Comparison of ENCODE assay signal across 8 cellular contexts in the genomic region with DNA sequence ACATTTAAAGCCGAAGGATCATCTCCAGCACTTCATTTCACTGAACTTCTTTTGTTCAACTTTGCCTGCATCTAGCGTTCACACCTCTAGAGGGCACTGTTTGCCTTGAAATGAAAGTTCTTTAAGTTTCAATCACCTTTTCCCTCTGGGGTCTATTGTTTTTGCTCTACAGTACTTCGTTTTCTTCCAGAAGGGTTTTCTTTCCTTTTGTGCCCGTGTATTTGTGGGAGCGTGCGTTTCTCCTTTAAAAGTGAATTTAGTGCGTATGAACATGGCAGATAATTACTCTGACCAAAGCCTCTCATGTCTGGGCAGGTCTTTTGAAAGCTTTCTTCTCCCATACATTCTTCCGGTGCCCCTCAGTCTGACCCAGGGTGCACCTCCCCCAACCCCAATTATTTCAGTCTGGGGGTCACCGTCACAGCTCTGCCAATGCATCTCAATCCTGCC.
DNase-seq lines count a peak whose midpoint lies in the region; ATAC-seq lines count a peak whose summit lies in the region.

No MANE protein-coding gene starts in this region.

- peaks cover 8% of the 10 kb centered on the region for H3K4me1 ChIP-seq in iPS-15b (ENCODE audit: control insufficient read depth, insufficient read depth, low read length)

- no peaks in the 10 kb centered on the region for H3K36me3 ChIP-seq in iPS-15b (ENCODE audit: control insufficient read depth, insufficient read depth, low read length)

- peaks cover 8% of the 10 kb centered on the region for H3K27me3 ChIP-seq in iPS-15b (ENCODE audit: control insufficient read depth, insufficient read depth, low read length)

- H3K9ac ChIP-seq in iPS-15b (ENCODE audit: low read depth, low read length), result peak overlapping the region; percentile 47

- no peak overlapping the region for H3K27ac Mint-ChIP-seq in activated naive CD8-positive, alpha-beta T cell treated with anti-CD3 and anti-CD28 coated beads for 36 hours

- ATAC-seq in HG03354 (IDR thresholded peaks at IDR 0.05; ENCODE audit: poor library complexity, severe bottlenecking, unreplicated experiment), result peak; percentile 39
- ATAC-seq in HG02759 (IDR thresholded peaks at IDR 0.05; ENCODE audit: unreplicated experiment), result no peak

- peak; percentile 59 for DNase-seq in DMS53 treated with DMSO at 0.1 percent for 48 hours (lab: John Stamatoyannopoulos, UW; ENCODE audit: unreplicated experiment)
- peak; percentile 89 to 97 for DNase-seq in NCI-H526 (lab: John Stamatoyannopoulos, UW)
- peak; percentile 9 for DNase-seq in activated naive CD8-positive, alpha-beta T cell treated with anti-CD3 and anti-CD28 coated beads for 36 hours
- peak; percentile 3 for DNase-seq in stimulated activated CD4-positive, alpha-beta T cell treated with anti-CD3 and anti-CD28 coated beads, Interleukin-12 subunit alpha, Interleukin-12 subunit beta, amount 100 ng/mL, for 4 hours
- DNase-seq in GM19240 (ENCODE audit: insufficient read length, low spot score), result no peak

- peaks cover 2% of the 10 kb centered on the region for H3K4me1 Mint-ChIP-seq in activated naive CD8-positive, alpha-beta T cell treated with anti-CD3 and anti-CD28 coated beads for 36 hours

- no peaks in the 10 kb centered on the region for H3K36me3 Mint-ChIP-seq in activated naive CD8-positive, alpha-beta T cell treated with anti-CD3 and anti-CD28 coated beads for 36 hours

- H3K27me3 Mint-ChIP-seq in activated naive CD8-positive, alpha-beta T cell treated with anti-CD3 and anti-CD28 coated beads for 36 hours, result peaks cover 6% of the 10 kb centered on the region

- H3K4me3 Mint-ChIP-seq in activated naive CD8-positive, alpha-beta T cell treated with anti-CD3 and anti-CD28 coated beads for 36 hours, result no peak overlapping the region

- H3K9me3 ChIP-seq in iPS-15b (ENCODE audit: control insufficient read depth, insufficient read depth, low read length), result no peaks in the 10 kb centered on the region

- no peaks in the 10 kb centered on the region for H3K9me3 Mint-ChIP-seq in activated naive CD8-positive, alpha-beta T cell treated with anti-CD3 and anti-CD28 coated beads for 36 hours

- no peak overlapping the region for H3K4me3 ChIP-seq in iPS-15b (ENCODE audit: low read depth, low read length)
